1 cellular context compared by ENCODE assay signal in genomic region chr18:76492669-76493212, GRCh38.
A peak's percentile ranks its signal among the peaks of the same experiment; 100 is the strongest.
TF ChIP-seq lines count a peak whose summit lies in the region.

No MANE protein-coding gene starts in this region.

TF ChIP-seq in GM12878, 131 proteins besides CTCF, POLR2A, EP300 and RAD21 (continued from another document):
- TF ChIP-seq E4F1 (IDR thresholded peaks at IDR 0.05; ENCODE audit: borderline replicate concordance, partially characterized antibody) (peak; percentile 21), TAF1 (IDR thresholded peaks at IDR 0.05; ENCODE audit: borderline replicate concordance, low read depth, low read length) (peak; percentile 43; the same call in 1 of the 2 replicates), NR2C1 (IDR thresholded peaks at IDR 0.05) (peak; percentile 69; the same call in 1 of the 2 replicates), MAX (IDR thresholded peaks at IDR 0.05; ENCODE audit: low read depth, low read length) (peak; percentile 81), RFX5 (IDR thresholded peaks at IDR 0.05; ENCODE audit: low read depth, low read length) (no peak), NRF1 (conservative IDR thresholded peaks at IDR 0.05; ENCODE audit: low read depth, low read length) (peak; percentile 73), SMAD5 (IDR thresholded peaks at IDR 0.05; ENCODE audit: low read depth) (no peak), MXI1 (IDR thresholded peaks at IDR 0.05; ENCODE audit: low read depth, low read length) (peak; percentile 97), KDM1A (IDR thresholded peaks at IDR 0.05; ENCODE audit: borderline replicate concordance) (no peak), RUNX3 (IDR thresholded peaks at IDR 0.05; ENCODE audit: low read length) (peak; percentile 83), USF1 (IDR thresholded peaks at IDR 0.05; ENCODE audit: borderline replicate concordance, extremely low read length, insufficient read depth, low read depth, low read length) (peak; percentile 13), BCL3 (IDR thresholded peaks at IDR 0.05; ENCODE audit: borderline replicate concordance, insufficient read depth, low read depth, low read length, poor library complexity, severe bottlenecking) (no peak), SUPT20H (IDR thresholded peaks at IDR 0.05; ENCODE audit: borderline replicate concordance, control insufficient read depth, low read depth, low read length) (no peak)
TF ChIP-seq in GM12878: peak in this region for 38.
